ENCODE assay signal across 19 cellular contexts in genomic region chr3:36909666-36910065, GRCh38.
"Had no signal": no experiment of that assay in that cellular context is flagged by ENCODE, and none has a peak within 500 bp of the region (broad histone marks: within the 10 kb centered on the region; RNA-seq: fewer than 3 reads in every experiment).

No MANE protein-coding gene starts in this region.

- ATAC-seq: activated CD4-positive, alpha-beta T cell treated with anti-CD3 and anti-CD28 coated beads for 36 hours; body of pancreas; esophagus mucosa; left cardiac atrium; stimulated activated naive CD8-positive, alpha-beta T cell treated with anti-CD3 and anti-CD28 coated beads, Interleukin-15, Interleukin-2, amounts not matched to agents 100 U/mL and 50 U/mL, for 24 hours had no signal

- H3K27me3 Mint-ChIP-seq: activated CD4-positive, alpha-beta T cell treated with anti-CD3 and anti-CD28 coated beads for 36 hours; type B pancreatic cell had no signal

- H3K36me3 ChIP-seq: adrenal gland, sigmoid colon, suprapubic skin had no signal

- H3K27me3 ChIP-seq: adrenal gland, body of pancreas, sigmoid colon, suprapubic skin had no signal

- H3K9me3 ChIP-seq: adrenal gland, body of pancreas, sigmoid colon, suprapubic skin had no signal

- H3K4me3 ChIP-seq: adrenal gland, body of pancreas, lung, sigmoid colon, suprapubic skin had no signal

- H3K4me1 ChIP-seq: body of pancreas had no signal

- DNase-seq: activated CD4-positive, alpha-beta T cell treated with anti-CD3 and anti-CD28 coated beads for 36 hours; activated naive CD4-positive, alpha-beta T cell treated with anti-CD3 and anti-CD28 coated beads, Interleukin-2, amount 50 U/mL, for 16 hours; activated T-cell treated with anti-CD3 and anti-CD28 coated beads for 4 hours; adrenal gland; body of pancreas; cerebellar nuclear complex; dermis blood vessel endothelial cell; hypothalamus; left cardiac atrium; nephron progenitor cell; sigmoid colon; stimulated activated CD4-positive, alpha-beta T cell treated with anti-CD3 and anti-CD28 coated beads, Interleukin-12 subunit alpha, Interleukin-12 subunit beta, amount 100 ng/mL, for 4 hours; stimulated activated naive CD8-positive, alpha-beta T cell treated with anti-CD3 and anti-CD28 coated beads, Interleukin-15, Interleukin-2, amounts not matched to agents 100 U/mL and 50 U/mL, for 24 hours had no signal

- H3K27ac Mint-ChIP-seq: activated T-helper 2 cell treated with anti-CD3 and anti-CD28 coated beads, Interferon-gamma antibody, Interleukin-2, Interleukin-4, amounts not matched to agents 10 μg/mL and 5 μg/mL and 100 μg/mL, durations not matched to agents 14 hours and 24 hours and 36 hours; endodermal cell; nephron progenitor cell; type B pancreatic cell had no signal

- H3K36me3 Mint-ChIP-seq: type B pancreatic cell had no signal

- H3K9me3 Mint-ChIP-seq: activated T-helper 2 cell treated with anti-CD3 and anti-CD28 coated beads, Interferon-gamma antibody, Interleukin-2, Interleukin-4, amounts not matched to agents 10 μg/mL and 5 μg/mL and 100 μg/mL, durations not matched to agents 14 hours and 24 hours and 36 hours; endodermal cell; nephron progenitor cell; type B pancreatic cell had no signal

- H3K27ac ChIP-seq: body of pancreas, suprapubic skin had no signal

- H3K4me3 Mint-ChIP-seq: endodermal cell, nephron progenitor cell, type B pancreatic cell had no signal
